10 cellular contexts compared by ENCODE assay signal in the genomic region with DNA sequence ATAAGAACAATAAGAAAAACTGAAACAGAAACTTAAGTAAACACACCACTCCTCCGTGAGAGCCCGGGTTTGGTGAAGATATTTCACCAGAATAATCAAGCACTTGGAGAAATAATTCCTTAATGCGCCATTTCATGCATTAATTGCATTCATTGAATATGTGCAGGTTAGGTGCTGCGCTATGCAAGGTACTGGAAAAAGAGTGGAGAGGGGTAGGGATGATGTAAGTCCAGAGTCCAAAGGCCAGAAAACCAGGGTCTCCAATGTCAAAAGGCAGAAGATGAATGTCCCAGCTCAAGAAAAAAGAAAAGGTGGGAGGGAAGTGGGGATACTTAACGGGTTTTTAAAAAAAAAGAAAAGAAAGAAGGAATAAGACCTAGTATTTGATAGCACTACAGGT. TPM values are rescaled to one million over a fixed set of nuclear protein-coding genes. Genes with fewer than 3 reads are reported as not detected.
A peak's percentile ranks its signal among the peaks of the same experiment; 100 is the strongest.
DNase-seq lines count a peak whose midpoint lies in the region; ATAC-seq, FAIRE-seq and TF ChIP-seq lines count a peak whose summit lies in the region.
"Had no signal": no experiment of that assay in that cellular context is flagged by ENCODE, and none has a peak within 500 bp of the region (broad histone marks: within the 10 kb centered on the region; RNA-seq: fewer than 3 reads in every experiment).

No MANE protein-coding gene starts in this region.

- H3K27me3 Mint-ChIP-seq in naive thymus-derived CD8-positive, alpha-beta T cell: peaks cover 12 to 20% (median 13%) of the 10 kb centered on the region in 5 donors

- peak overlapping the region; percentile 58 to 88 for H3K27ac ChIP-seq in A549
- H3K27ac ChIP-seq in ectodermal cell (ENCODE audit: insufficient read depth, low read depth, low read length, poor library complexity, severe bottlenecking): no peak overlapping the region

- TF ChIP-seq CTCF in A549 (IDR thresholded peaks at IDR 0.05): no peak
- TF ChIP-seq CTCF in mucosa of descending colon (IDR thresholded peaks at IDR 0.05): no peak

- intact Hi-C loops in mucosa of descending colon (cut with DNase I, micrococcal nuclease): no loop called here

- H3K4me2 ChIP-seq in A549: peak overlapping the region; percentile 56

- H3K9me3 ChIP-seq in A549 (peaks cover 55% of the 10 kb centered on the region), ectodermal cell (ENCODE audit: control insufficient read depth, low read length) (peaks cover 4% of the 10 kb centered on the region), mucosa of descending colon (peaks cover 45% of the 10 kb centered on the region)

- CTCF ChIA-PET in A549 (lab: Yijun Ruan, JAX): no interaction called here

- H3K4me1 Mint-ChIP-seq in naive thymus-derived CD8-positive, alpha-beta T cell: peaks cover 0 to 3% (median 0%) of the 10 kb centered on the region in 4 donors

- H3K4me1 ChIP-seq in A549: no peaks in the 10 kb centered on the region
- no peaks in the 10 kb centered on the region for H3K4me1 ChIP-seq in ectodermal cell (ENCODE audit: control insufficient read depth, insufficient read depth, low read length)
- peaks cover 3% of the 10 kb centered on the region for H3K4me1 ChIP-seq in mucosa of descending colon (ENCODE audit: low read depth)

- H3K27ac Mint-ChIP-seq in naive thymus-derived CD8-positive, alpha-beta T cell: no peak overlapping the region
- H3K27ac Mint-ChIP-seq: CD4-positive, alpha-beta T cell; natural killer cell treated with Interleukin-12 subunit alpha and Interleukin-12 subunit beta and Interleukin-15 and Interleukin-18, amount 100 ng/mL, for 72 hours had no signal

- FAIRE-seq in A549 (lab: Jason Lieb, UNC): no peak

- peaks cover 7 to 19% (median 16%) of the 10 kb centered on the region in 3 donors for H3K36me3 Mint-ChIP-seq in naive thymus-derived CD8-positive, alpha-beta T cell
- H3K36me3 Mint-ChIP-seq: natural killer cell treated with Interleukin-12 subunit alpha and Interleukin-12 subunit beta and Interleukin-15 and Interleukin-18, amount 100 ng/mL, for 72 hours had no signal

- no peak for TF ChIP-seq RAD21 in A549 (conservative IDR thresholded peaks at IDR 0.05 in 1 of 2, IDR thresholded peaks at IDR 0.05 in 1 of 2)

- H3K9me3 Mint-ChIP-seq in naive thymus-derived CD8-positive, alpha-beta T cell: peaks cover 0 to 14% (median 8%) of the 10 kb centered on the region in 9 donors
- H3K9me3 Mint-ChIP-seq: natural killer cell treated with Interleukin-12 subunit alpha and Interleukin-12 subunit beta and Interleukin-15 and Interleukin-18, amount 100 ng/mL, for 72 hours had no signal

- no peaks in the 10 kb centered on the region for H3K27me3 ChIP-seq in ectodermal cell (ENCODE audit: control insufficient read depth, insufficient read depth, low read length, poor library complexity, severe bottlenecking)

- POLR2A ChIA-PET in A549 (lab: Yijun Ruan, JAX): interaction anchor here (0.6 to 1.0 kb wide), 5 partner anchors 13 to 339 kb away, joined by 3 to 5 read pairs (median 3); partner anchors contain the start of genes CDC26, FKBP15, INIP and SLC31A1
- POLR2A ChIA-PET in naive thymus-derived CD8-positive, alpha-beta T cell (lab: Charles Lee): no interaction called here

- 24% methylated on average over 5 of the region's 5 CpGs for WGBS in A549 (ENCODE audit: missing lambda C conversion rate)
- 93 to 96% methylated on average over 5 of the region's 5 CpGs for WGBS in ectodermal cell, 2 experiments

- H3K4me3 ChIP-seq in A549 (peak overlapping the region; percentile 74), ectodermal cell (ENCODE audit: insufficient read depth, low read depth, low read length) (peak overlapping the region; percentile 80), mucosa of descending colon (no peak overlapping the region)

- ATAC-seq in A549: no peak
- ATAC-seq in naive thymus-derived CD8-positive, alpha-beta T cell: peak; percentile 21 to 24
- ATAC-seq in GM18519 (IDR thresholded peaks at IDR 0.05; ENCODE audit: low FRiP score, unreplicated experiment): no peak
- ATAC-seq in mucosa of descending colon: no peak

- DNase-seq in A549 (ENCODE audit: low read depth in 1 of 2, low spot score in 1 of 2) (peak; percentile 2 to 5), HuH-7 (ENCODE audit: low spot score) (peak; percentile 71), GM19238 (ENCODE audit: insufficient read length, low spot score) (no peak), erythroblast (lab: John Stamatoyannopoulos, UW) (no peak), mucosa of descending colon (no peak)
- DNase-seq in naive thymus-derived CD8-positive, alpha-beta T cell: no peak

- no peak overlapping the region for H3K4me3 Mint-ChIP-seq in naive thymus-derived CD8-positive, alpha-beta T cell
- H3K4me3 Mint-ChIP-seq: CD4-positive, alpha-beta T cell; natural killer cell treated with Interleukin-12 subunit alpha and Interleukin-12 subunit beta and Interleukin-15 and Interleukin-18, amount 100 ng/mL, for 72 hours had no signal

- no peak for TF ChIP-seq EP300 in A549 (IDR thresholded peaks at IDR 0.05)

- TF ChIP-seq POLR2A in A549 (IDR thresholded peaks at IDR 0.05; ENCODE audit: low read length) (no peak), erythroblast (IDR thresholded peaks at IDR 0.05; ENCODE audit: low read length) (no peak)

- H3K36me3 ChIP-seq in ectodermal cell (ENCODE audit: control insufficient read depth, insufficient read depth, low read length) (peaks cover 3% of the 10 kb centered on the region), mucosa of descending colon (ENCODE audit: low read depth) (no peaks in the 10 kb centered on the region)

TF ChIP-seq in A549, 52 proteins besides CTCF, POLR2A, EP300 and RAD21:
- TF ChIP-seq, protein P1, sequence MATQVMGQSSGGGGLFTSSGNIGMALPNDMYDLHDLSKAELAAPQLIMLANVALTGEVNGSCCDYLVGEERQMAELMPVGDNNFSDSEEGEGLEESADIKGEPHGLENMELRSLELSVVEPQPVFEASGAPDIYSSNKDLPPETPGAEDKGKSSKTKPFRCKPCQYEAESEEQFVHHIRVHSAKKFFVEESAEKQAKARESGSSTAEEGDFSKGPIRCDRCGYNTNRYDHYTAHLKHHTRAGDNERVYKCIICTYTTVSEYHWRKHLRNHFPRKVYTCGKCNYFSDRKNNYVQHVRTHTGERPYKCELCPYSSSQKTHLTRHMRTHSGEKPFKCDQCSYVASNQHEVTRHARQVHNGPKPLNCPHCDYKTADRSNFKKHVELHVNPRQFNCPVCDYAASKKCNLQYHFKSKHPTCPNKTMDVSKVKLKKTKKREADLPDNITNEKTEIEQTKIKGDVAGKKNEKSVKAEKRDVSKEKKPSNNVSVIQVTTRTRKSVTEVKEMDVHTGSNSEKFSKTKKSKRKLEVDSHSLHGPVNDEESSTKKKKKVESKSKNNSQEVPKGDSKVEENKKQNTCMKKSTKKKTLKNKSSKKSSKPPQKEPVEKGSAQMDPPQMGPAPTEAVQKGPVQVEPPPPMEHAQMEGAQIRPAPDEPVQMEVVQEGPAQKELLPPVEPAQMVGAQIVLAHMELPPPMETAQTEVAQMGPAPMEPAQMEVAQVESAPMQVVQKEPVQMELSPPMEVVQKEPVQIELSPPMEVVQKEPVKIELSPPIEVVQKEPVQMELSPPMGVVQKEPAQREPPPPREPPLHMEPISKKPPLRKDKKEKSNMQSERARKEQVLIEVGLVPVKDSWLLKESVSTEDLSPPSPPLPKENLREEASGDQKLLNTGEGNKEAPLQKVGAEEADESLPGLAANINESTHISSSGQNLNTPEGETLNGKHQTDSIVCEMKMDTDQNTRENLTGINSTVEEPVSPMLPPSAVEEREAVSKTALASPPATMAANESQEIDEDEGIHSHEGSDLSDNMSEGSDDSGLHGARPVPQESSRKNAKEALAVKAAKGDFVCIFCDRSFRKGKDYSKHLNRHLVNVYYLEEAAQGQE (IDR thresholded peaks at IDR 0.05): no peak

RNA-seq across cellular contexts. Expression of gene ZFP37, which starts 0.7 kb away (rescaled TPM):
- polyA plus RNA-seq in A549 (2011; rRNA removed): 1.6 and 2.8 TPM in 2 replicates
- polyA plus RNA-seq in A549 (2012; cell fraction: cytosol; rRNA removed): 0.27 and 0.34 TPM in 2 replicates
- polyA plus RNA-seq in A549 (2012; cell fraction: nucleus; rRNA removed): 0.13 and 0.17 TPM in 2 replicates
- polyA plus RNA-seq in A549 (2017; fragmentation: RNase III; extraction: RNeasy Plus Mini Kit Qiagen cat#74134 plus additional on column Dnase treatment): 2.0 to 2.3 TPM (median 2.0 TPM) in 3 replicates
- 0.87 and 0.88 TPM in 2 replicates for polyA minus RNA-seq in A549 (2011; rRNA and poly(A)+ RNA removed)
- 12.7 TPM for polyA plus RNA-seq in ectodermal cell (2013, experiment 1 of 4)
- 10.8 TPM for polyA plus RNA-seq in ectodermal cell (2013, experiment 2 of 4)
- 12.2 TPM for polyA plus RNA-seq in ectodermal cell (2013, experiment 3 of 4)
- polyA plus RNA-seq in ectodermal cell (2013, experiment 4 of 4): 12.4 TPM
- total RNA-seq in naive thymus-derived CD8-positive, alpha-beta T cell: 1 to 10 TPM; 2.6 to 4.1 TPM
- polyA plus RNA-seq in naive thymus-derived CD8-positive, alpha-beta T cell: 1 to 10 TPM in 2 of 3 donors, under 1 TPM in 1; 0.88 to 2.1 (median 1.4) TPM
- total RNA-seq in mucosa of descending colon: 1 to 10 TPM in 1 of 3 donors, under 1 TPM in 2; 0.43 to 2.7 (median 0.51) TPM

RNA-seq across cellular contexts. Expression of gene ZNF883, which starts 45.2 kb away (rescaled TPM):
- 1.7 and 1.8 TPM in 2 replicates for polyA plus RNA-seq in A549 (2011; rRNA removed)
- polyA plus RNA-seq in A549 (2012; cell fraction: cytosol; rRNA removed): 0.33 and 0.45 TPM in 2 replicates
- polyA plus RNA-seq in A549 (2012; cell fraction: nucleus; rRNA removed): 0.07 and 0.11 TPM in 2 replicates
- 1.8 to 2.3 TPM (median 2.0 TPM) in 3 replicates for polyA plus RNA-seq in A549 (2017; fragmentation: RNase III; extraction: RNeasy Plus Mini Kit Qiagen cat#74134 plus additional on column Dnase treatment)
- 0.44 and 1.4 TPM in 2 replicates for polyA minus RNA-seq in A549 (2011; rRNA and poly(A)+ RNA removed)
- polyA plus RNA-seq in ectodermal cell (2013, experiment 1 of 4): 12.9 TPM
- polyA plus RNA-seq in ectodermal cell (2013, experiment 2 of 4): 13.0 TPM
- polyA plus RNA-seq in ectodermal cell (2013, experiment 3 of 4): 12.8 TPM
- 15.8 TPM for polyA plus RNA-seq in ectodermal cell (2013, experiment 4 of 4)
- total RNA-seq in naive thymus-derived CD8-positive, alpha-beta T cell: 1 to 10 TPM; 2.7 TPM
- polyA plus RNA-seq in naive thymus-derived CD8-positive, alpha-beta T cell: 1 to 10 TPM; 1.1 to 2.8 (median 2.5) TPM
- 1 to 10 TPM in 1 of 3 donors, under 1 TPM in 2; 0.38 to 1.1 (median 0.55) TPM for total RNA-seq in mucosa of descending colon

Comparison
In these comparisons a context has a peak if more than half of its experiments do, and no peak if none do; other contexts are left out.
1. ATAC-seq: peak in naive thymus-derived CD8-positive, alpha-beta T cell (2 of 2); none in A549 (0 of 2), GM18519 (single experiment) and mucosa of descending colon (single experiment).
2. DNase-seq: peak in A549 (2 of 2) and HuH-7 (single experiment); none in naive thymus-derived CD8-positive, alpha-beta T cell (0 of 10), GM19238 (single experiment), erythroblast (0 of 2) and mucosa of descending colon (0 of 3).